In genomic region chr3:183812746-183813445, GRCh38 we compare ENCODE assay signal across 12 cellular contexts. TPM values are rescaled to one million over a fixed set of nuclear protein-coding genes. Genes with fewer than 3 reads are reported as not detected.
DNase-seq lines count a peak whose midpoint lies in the region; ATAC-seq, FAIRE-seq and TF ChIP-seq lines count a peak whose summit lies in the region.
"Had no signal": no experiment of that assay in that cellular context is flagged by ENCODE, and none has a peak within 500 bp of the region (broad histone marks: within the 10 kb centered on the region; RNA-seq: fewer than 3 reads in every experiment).

No MANE protein-coding gene starts in this region.

- no peak overlapping the region for H2BK5ac ChIP-seq in H1 (ENCODE audit: low read depth, low read length)

- no peaks in the 10 kb centered on the region for H3K4me1 ChIP-seq in H1 (replicated peaks in 1 of 4; ENCODE audit: control insufficient read depth in 3 of 4, insufficient read depth in 4 of 4, low read length in 3 of 4)

- no peaks in the 10 kb centered on the region for H3K27me3 ChIP-seq in H1 (replicated peaks in 1 of 4; ENCODE audit: control insufficient read depth in 3 of 4, extremely low read depth in 1 of 4, insufficient read depth in 3 of 4, low read length in 3 of 4)

- POLR2A ChIA-PET in activated CD4-positive, alpha-beta T cell treated with anti-CD3 and anti-CD28 coated beads, Interleukin-2, amount 10 ng/mL, durations not matched to agents 7 days and 5 days (lab: Charles Lee): no interaction called here
- POLR2A ChIA-PET in H1 (lab: Charles Lee; ENCODE audit: partially characterized antibody): interaction anchor here (0.7 to 0.8 kb wide), 2 partner anchors 11 to 444 kb away, joined by 3 read pairs; no protein-coding TSS in a partner anchor

- no peak overlapping the region for H3K56ac ChIP-seq in H1 (replicated peaks; ENCODE audit: insufficient read length, low read depth, low read length)

- H2AK5ac ChIP-seq in H1 (ENCODE audit: low read depth, low read length): no peak overlapping the region

- peak overlapping the region; percentile 75 for H3K27ac Mint-ChIP-seq in activated CD4-positive, alpha-beta T cell treated with anti-CD3 and anti-CD28 coated beads, Interleukin-2, amount 10 ng/mL, durations not matched to agents 7 days and 5 days
- H3K27ac Mint-ChIP-seq in T-helper 2 cell treated with Interferon-gamma antibody and Interleukin-4, amounts not matched to agents 5 μg/mL and 100 μg/mL, for 36 hours: no peak overlapping the region

- no peak for TF ChIP-seq RAD21 in H1 (IDR thresholded peaks at IDR 0.05 in 1 of 2, conservative IDR thresholded peaks at IDR 0.05 in 1 of 2; ENCODE audit: low read depth in 2 of 2, low read length in 2 of 2)

- H4K5ac ChIP-seq in H1 (ENCODE audit: insufficient read length, low read depth, low read length): no peak overlapping the region

- no peak overlapping the region for H2AFZ ChIP-seq in H1 (ENCODE audit: low read length)

- peak in 1 of 2 experiments; percentile 49; a peak in 2 of 3 replicates for TF ChIP-seq POLR2A in H1 (IDR thresholded peaks at IDR 0.05; ENCODE audit: control extremely low read depth in 1 of 2, low read depth in 2 of 2, low read length in 2 of 2)

- no peak overlapping the region for H3K4me3 Mint-ChIP-seq in activated CD4-positive, alpha-beta T cell treated with anti-CD3 and anti-CD28 coated beads, Interleukin-2, amount 10 ng/mL, durations not matched to agents 7 days and 5 days
- no peak overlapping the region for H3K4me3 Mint-ChIP-seq in T-helper 2 cell treated with Interferon-gamma antibody and Interleukin-4, amounts not matched to agents 5 μg/mL and 100 μg/mL, for 36 hours
- H3K4me3 Mint-ChIP-seq: activated T-helper 1 cell treated with anti-CD3 and anti-CD28 coated beads, Interleukin-12 subunit alpha, Interleukin-12 subunit beta, Interleukin-2, Interleukin-4 antibody, amounts not matched to agents 30 ng/mL and 10 ng/mL and 1 ng/mL, durations not matched to agents 14 hours and 24 hours and 36 hours; IgD-negative memory B cell had no signal

- DNase-seq in activated CD4-positive, alpha-beta T cell treated with anti-CD3 and anti-CD28 coated beads, Interleukin-2, amount 10 ng/mL, durations not matched to agents 7 days and 5 days: no peak
- DNase-seq in activated CD4-positive, alpha-beta T cell treated with anti-CD3 and anti-CD28 coated beads, Interleukin-2, amount 50 U/mL, for 48 hours: no peak
- peak; percentile 52 for DNase-seq in NCI-H69 (lab: John Stamatoyannopoulos, UW)
- DNase-seq in H1 (ENCODE audit: low read depth in 1 of 2, low spot score in 2 of 2): no peak
- DNase-seq in posterior vena cava (ENCODE audit: low spot score): peak; percentile 15
- no peak for DNase-seq in T-helper 2 cell treated with Interferon-gamma antibody and Interleukin-4, amounts not matched to agents 5 μg/mL and 100 μg/mL, for 36 hours (ENCODE audit: low spot score)
- no peak for DNase-seq in epidermal melanocyte (ENCODE audit: insufficient read length, low spot score)

- no peak for FAIRE-seq in H1 (lab: Jason Lieb, UNC)
- FAIRE-seq: A204.1, RCC 7860 had no signal

- WGBS in H1 (ENCODE audit: extremely low coverage in 1 of 2, insufficient coverage in 1 of 2, insufficient read length in 1 of 2, insufficient replicate concordance in 2 of 2, low coverage in 1 of 2, low lambda C conversion rate in 2 of 2, missing lambda C conversion rate in 1 of 2), 2 experiments: 94% methylated on average over 7 of the region's 8 CpGs; no CpG with 5 or more reads in 1 of the 2 experiments

- no peak overlapping the region for H4K91ac ChIP-seq in H1 (replicated peaks; ENCODE audit: insufficient read length, low read length)

- H3K4me2 ChIP-seq in H1 (ENCODE audit: insufficient read depth in 1 of 2, low read depth in 2 of 2, low read length in 2 of 2): no peak overlapping the region

- H3K14ac ChIP-seq in H1 (ENCODE audit: insufficient read length): no peak overlapping the region

- H3K79me2 ChIP-seq in H1 (ENCODE audit: control insufficient read depth in 1 of 2, insufficient read depth in 2 of 2, low read length in 2 of 2): no peaks in the 10 kb centered on the region

- H3K18ac ChIP-seq in H1 (ENCODE audit: extremely low read depth, low read length): no peak overlapping the region

- no peak for TF ChIP-seq CTCF in H1 (IDR thresholded peaks at IDR 0.05; ENCODE audit: control extremely low read depth in 1 of 3, insufficient read depth in 1 of 3, low read depth in 1 of 3, low read length in 3 of 3)

- no peak for TF ChIP-seq EP300 in H1 (IDR thresholded peaks at IDR 0.05; ENCODE audit: borderline replicate concordance in 1 of 2, low read depth in 2 of 2, low read length in 2 of 2)

- H3K79me1 ChIP-seq in H1 (ENCODE audit: low read depth, low read length): no peaks in the 10 kb centered on the region

- peaks cover 19% of the 10 kb centered on the region for H3K4me1 Mint-ChIP-seq in activated CD4-positive, alpha-beta T cell treated with anti-CD3 and anti-CD28 coated beads, Interleukin-2, amount 10 ng/mL, durations not matched to agents 7 days and 5 days
- peaks cover 13% of the 10 kb centered on the region for H3K4me1 Mint-ChIP-seq in T-helper 2 cell treated with Interferon-gamma antibody and Interleukin-4, amounts not matched to agents 5 μg/mL and 100 μg/mL, for 36 hours (ENCODE audit: low read depth)

- H2BK20ac ChIP-seq in H1 (ENCODE audit: low read length): no peak overlapping the region

- peaks cover 8 to 40% (median 32%) of the 10 kb centered on the region in 4 experiments for H3K36me3 ChIP-seq in H1 (ENCODE audit: control insufficient read depth in 2 of 4, insufficient read depth in 4 of 4, low read length in 3 of 4)

- no peak overlapping the region for H3K9ac ChIP-seq in H1 (replicated peaks in 1 of 4; ENCODE audit: extremely low read depth in 1 of 4, low read depth in 3 of 4, low read length in 3 of 4)

- H4K8ac ChIP-seq in H1 (ENCODE audit: extremely low read depth, insufficient read depth, low read length): no peak overlapping the region; the same call in 1 of the 2 replicates

- no peak overlapping the region for H2BK120ac ChIP-seq in H1 (replicated peaks; ENCODE audit: low read depth, low read length)

- intact Hi-C loops in posterior vena cava (cut with DNase I): no loop called here

- no peaks in the 10 kb centered on the region for H3K9me3 ChIP-seq in H1 (ENCODE audit: insufficient read depth in 2 of 2, low read depth in 1 of 2, low read length in 1 of 2)

- H2BK15ac ChIP-seq in H1 (ENCODE audit: low read length): no peak overlapping the region

- no peak overlapping the region for H2BK12ac ChIP-seq in H1 (ENCODE audit: low read depth, low read length)

- no peaks in the 10 kb centered on the region for H3K27me3 Mint-ChIP-seq in activated CD4-positive, alpha-beta T cell treated with anti-CD3 and anti-CD28 coated beads, Interleukin-2, amount 10 ng/mL, durations not matched to agents 7 days and 5 days
- H3K27me3 Mint-ChIP-seq in T-helper 2 cell treated with Interferon-gamma antibody and Interleukin-4, amounts not matched to agents 5 μg/mL and 100 μg/mL, for 36 hours (ENCODE audit: low read depth): no peaks in the 10 kb centered on the region
- H3K27me3 Mint-ChIP-seq: IgD-negative memory B cell had no signal

- no peaks in the 10 kb centered on the region for H3K9me3 Mint-ChIP-seq in activated CD4-positive, alpha-beta T cell treated with anti-CD3 and anti-CD28 coated beads, Interleukin-2, amount 10 ng/mL, durations not matched to agents 7 days and 5 days
- no peaks in the 10 kb centered on the region for H3K9me3 Mint-ChIP-seq in T-helper 2 cell treated with Interferon-gamma antibody and Interleukin-4, amounts not matched to agents 5 μg/mL and 100 μg/mL, for 36 hours
- H3K9me3 Mint-ChIP-seq: activated T-helper 1 cell treated with anti-CD3 and anti-CD28 coated beads, Interleukin-12 subunit alpha, Interleukin-12 subunit beta, Interleukin-2, Interleukin-4 antibody, amounts not matched to agents 30 ng/mL and 10 ng/mL and 1 ng/mL, durations not matched to agents 14 hours and 24 hours and 36 hours; IgD-negative memory B cell had no signal

- no peak for ATAC-seq in GM18861 (IDR thresholded peaks at IDR 0.05; ENCODE audit: unreplicated experiment)

- CTCF ChIA-PET in activated CD4-positive, alpha-beta T cell treated with anti-CD3 and anti-CD28 coated beads, Interleukin-2, amount 10 ng/mL, durations not matched to agents 7 days and 5 days (lab: Charles Lee): no interaction called here
- CTCF ChIA-PET in H1 (lab: Charles Lee; ENCODE audit: partially characterized antibody): interaction anchor here (1.0 to 1.2 kb wide), 2 partner anchors 10 kb away, joined by 3 to 5 read pairs; no protein-coding TSS in a partner anchor

- peaks cover 25% of the 10 kb centered on the region for H3K36me3 Mint-ChIP-seq in activated CD4-positive, alpha-beta T cell treated with anti-CD3 and anti-CD28 coated beads, Interleukin-2, amount 10 ng/mL, durations not matched to agents 7 days and 5 days (ENCODE audit: low read depth)
- peaks cover 25% of the 10 kb centered on the region for H3K36me3 Mint-ChIP-seq in T-helper 2 cell treated with Interferon-gamma antibody and Interleukin-4, amounts not matched to agents 5 μg/mL and 100 μg/mL, for 36 hours (ENCODE audit: low read depth)

- peaks cover 0 to 3% of the 10 kb centered on the region in 2 experiments for H4K20me1 ChIP-seq in H1 (replicated peaks in 1 of 2; ENCODE audit: control insufficient read depth in 1 of 2, insufficient read depth in 2 of 2, low read length in 2 of 2)

- no peak overlapping the region for H3K23ac ChIP-seq in H1 (ENCODE audit: insufficient read length)

- no peak overlapping the region for H3K4me3 ChIP-seq in H1 (ENCODE audit: extremely low read depth in 1 of 4, insufficient read depth in 2 of 4, low read depth in 3 of 4, low read length in 4 of 4)

- H3K27ac ChIP-seq in H1 (ENCODE audit: low read depth, low read length): no peak overlapping the region

- H3K4ac ChIP-seq in H1 (replicated peaks; ENCODE audit: insufficient read length, low read depth, low read length): no peak overlapping the region

- H3K23me2 ChIP-seq in H1 (ENCODE audit: low read depth, low read length): no peaks in the 10 kb centered on the region

TF ChIP-seq in H1, 55 proteins besides CTCF, POLR2A, EP300 and RAD21 (continues in another document):
- 0 out of 2 replicates have a peak, but pooled peaks have one; percentile 46 for TF ChIP-seq POLR2AphosphoS5 (IDR thresholded peaks at IDR 0.05; ENCODE audit: low read depth, low read length)

RNA-seq across cellular contexts. Expression of gene MAP6D1, which starts 12.5 kb away (rescaled TPM):
- total RNA-seq in activated CD4-positive, alpha-beta T cell treated with anti-CD3 and anti-CD28 coated beads, Interleukin-2, amount 10 ng/mL, durations not matched to agents 7 days and 5 days: 1 to 10 TPM in 1 of 2 experiments, under 1 TPM in 1; 0.83 to 1.8 TPM
- total RNA-seq in H1 (2021; fragmentation: NEBNext Ultra II Directional; extraction: Animal tissue kit (Norgen Biotek cat#: 25700)): 4.1 and 5.2 TPM in 2 replicates
- polyA plus RNA-seq in H1 (2011; rRNA removed): 4.8 and 5.4 TPM in 2 replicates
- 3.7 TPM for polyA plus RNA-seq in H1 (2011; cell fraction: cytosol; rRNA removed)
- polyA plus RNA-seq in H1 (2011; cell fraction: nucleus; rRNA removed): 3.7 TPM
- 1.2 to 2.5 TPM (median 2.0 TPM) in 4 replicates for polyA plus RNA-seq in H1 (2012, experiment 1 of 2)
- polyA plus RNA-seq in H1 (2012, experiment 2 of 2): 4.9 TPM
- 3.4 TPM for polyA plus RNA-seq in H1 (2013, experiment 1 of 2)
- 3.8 TPM for polyA plus RNA-seq in H1 (2013, experiment 2 of 2)
- 0.37 and 0.95 TPM in 2 replicates for polyA minus RNA-seq in H1 (2011; rRNA and poly(A)+ RNA removed)
- 1.4 TPM for polyA minus RNA-seq in H1 (2011; cell fraction: cytosol; rRNA and poly(A)+ RNA removed)
- polyA minus RNA-seq in H1 (2011; cell fraction: nucleus; rRNA and poly(A)+ RNA removed): 1.5 TPM
- 1 to 10 TPM in 1 of 2 donors, not detected in 1; 1.4 TPM for total RNA-seq in posterior vena cava
- polyA plus RNA-seq: IgD-negative memory B cell had no signal

Comparison
In these comparisons a context has a peak if more than half of its experiments do, and no peak if none do; other contexts are left out.
1. DNase-seq: peak in NCI-H69 (single experiment) and posterior vena cava (single experiment); none in activated CD4-positive, alpha-beta T cell treated with anti-CD3 and anti-CD28 coated beads, Interleukin-2, amount 10 ng/mL, durations not matched to agents 7 days and 5 days (single experiment), activated CD4-positive, alpha-beta T cell treated with anti-CD3 and anti-CD28 coated beads, Interleukin-2, amount 50 U/mL, for 48 hours (0 of 2), H1 (0 of 2), T-helper 2 cell treated with Interferon-gamma antibody and Interleukin-4, amounts not matched to agents 5 μg/mL and 100 μg/mL, for 36 hours (single experiment) and epidermal melanocyte (single experiment).